2 cellular contexts compared by ENCODE assay signal in the genomic region with DNA sequence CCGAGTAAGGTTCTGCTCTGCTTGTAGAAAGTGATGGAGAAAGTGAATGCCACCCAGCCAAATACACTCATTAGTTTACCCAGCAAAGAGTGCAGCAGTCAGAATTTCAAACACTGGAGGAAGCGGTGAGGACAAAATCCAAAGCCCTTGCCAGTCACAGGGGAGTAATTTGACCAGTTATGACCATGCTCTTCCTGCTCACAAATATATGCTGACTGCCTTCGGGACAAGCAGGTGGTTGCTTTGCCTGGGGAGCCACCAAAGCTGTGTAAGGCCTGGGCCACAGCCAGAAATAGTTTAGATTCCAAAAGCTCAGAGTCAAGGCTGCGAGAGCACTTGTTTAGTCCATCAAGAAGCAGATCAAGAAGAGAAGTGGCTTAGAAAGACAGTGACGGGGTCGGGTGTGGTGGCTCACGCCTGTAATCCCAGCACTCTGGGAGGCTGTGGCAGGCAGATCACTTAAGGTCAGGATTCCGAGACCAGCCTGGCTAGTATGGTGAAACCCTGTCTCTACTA.
A peak's percentile ranks its signal among the peaks of the same experiment; 100 is the strongest.
TF ChIP-seq lines count a peak whose summit lies in the region.

No MANE protein-coding gene starts in this region.

TF ChIP-seq in K562, 482 proteins besides CTCF, POLR2A, EP300 and RAD21 (continued from another document):
- TF ChIP-seq BRF2 (IDR thresholded peaks at IDR 0.05; ENCODE audit: borderline replicate concordance, insufficient read depth, insufficient read length) (no peak), ARHGAP35 (IDR thresholded peaks at IDR 0.05; ENCODE audit: partially characterized antibody) (no peak)

TF ChIP-seq in liver, 16 proteins besides CTCF, POLR2A, EP300 and RAD21 (continued from another document):
- TF ChIP-seq REST (IDR thresholded peaks at IDR 0.05) (peak; percentile 48), MAX (IDR thresholded peaks at IDR 0.05) (peak; percentile 25)
